Comparison of ENCODE assay signal across 12 cellular contexts in the genomic region with DNA sequence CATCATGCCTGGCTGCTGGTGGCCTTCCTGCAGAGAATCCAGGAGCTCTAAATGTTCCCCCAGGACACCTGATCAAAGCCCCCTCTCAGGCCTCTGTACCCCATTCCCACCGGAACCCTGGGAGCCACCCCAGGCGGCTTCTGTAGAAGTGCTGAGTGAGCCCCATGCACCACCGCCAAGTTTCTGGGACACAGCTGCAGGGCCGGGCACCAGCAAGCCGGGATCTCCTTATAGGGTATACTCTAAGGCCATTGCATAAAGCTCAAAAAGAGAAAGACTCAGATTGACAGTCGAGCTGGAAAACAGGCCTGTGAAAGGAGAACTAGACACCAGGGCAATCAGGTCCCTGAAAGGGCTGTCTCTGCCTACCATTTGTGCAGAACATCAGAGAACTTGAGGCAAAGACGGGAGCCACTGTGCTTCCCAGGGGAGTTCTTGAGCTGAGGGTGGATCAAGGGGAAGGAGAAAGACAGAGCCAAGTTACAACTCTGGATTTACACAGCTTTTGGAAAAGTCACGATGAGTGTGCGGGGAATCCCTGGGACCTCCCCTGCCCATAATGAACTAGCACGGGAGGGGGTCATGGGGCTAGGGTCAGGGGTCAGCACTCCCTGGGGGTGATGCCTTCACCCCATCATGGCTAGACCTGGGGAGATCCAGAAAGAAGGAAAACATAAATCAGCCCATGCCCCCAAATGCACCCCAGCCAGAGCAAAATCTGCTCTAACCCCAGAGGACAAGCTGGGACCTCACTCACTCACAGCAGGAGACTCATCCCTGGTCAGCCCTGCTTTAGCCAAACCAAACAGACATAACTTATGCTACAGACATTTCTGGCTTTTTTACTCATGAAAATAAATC. TPM values are rescaled to one million over a fixed set of nuclear protein-coding genes. Genes with fewer than 3 reads are reported as not detected.
A peak's percentile ranks its signal among the peaks of the same experiment; 100 is the strongest.
DNase-seq lines count a peak whose midpoint lies in the region; ATAC-seq, FAIRE-seq and TF ChIP-seq lines count a peak whose summit lies in the region.
"Had no signal": no experiment of that assay in that cellular context is flagged by ENCODE, and none has a peak within 500 bp of the region (broad histone marks: within the 10 kb centered on the region; RNA-seq: fewer than 3 reads in every experiment).

No MANE protein-coding gene starts in this region.

- POLR2A ChIA-PET in T-cell (lab: Charles Lee) = interaction anchor here in 1 of 2 donors (0.5 kb wide), 1 partner anchor 56 kb away, joined by 9 read pairs; no protein-coding TSS in a partner anchor

- WGBS in spleen, 5 donors = 79 to 83% (median 81%) methylated on average over 10 of the region's 10 CpGs

- no peaks in the 10 kb centered on the region for H3K9me3 ChIP-seq in spleen
- H3K9me3 ChIP-seq: testis had no signal

- peak; percentile 74 for FAIRE-seq in GM18507 (lab: Jason Lieb, UNC)
- FAIRE-seq: frontal cortex had no signal

- TF ChIP-seq POLR2A in spleen (IDR thresholded peaks at IDR 0.05) = no peak

- H3K9me3 Mint-ChIP-seq in T-cell = no peaks in the 10 kb centered on the region

- CTCF ChIA-PET in T-cell (lab: Charles Lee) = interaction anchor here in 1 of 2 donors (0.5 to 1.3 kb wide), 2 partner anchors 67 to 113 kb away, joined by 3 read pairs; no protein-coding TSS in a partner anchor

- H3K36me3 ChIP-seq in spleen = peaks cover 0 to 13% (median 0%) of the 10 kb centered on the region in 6 donors

- no peak overlapping the region for H3K4me3 ChIP-seq in foreskin fibroblast (ENCODE audit: low read depth in 1 of 2, low read length in 2 of 2)
- no peak overlapping the region for H3K4me3 ChIP-seq in spleen
- H3K4me3 ChIP-seq: testis had no signal

- no peak for TF ChIP-seq CTCF in foreskin fibroblast (IDR thresholded peaks at IDR 0.05; ENCODE audit: low read depth, low read length)
- no peak for TF ChIP-seq CTCF in spleen (IDR thresholded peaks at IDR 0.05 in 8 of 11, conservative IDR thresholded peaks at IDR 0.05 in 3 of 11)

- no peaks in the 10 kb centered on the region for H3K27me3 Mint-ChIP-seq in T-cell

- peaks cover 63 to 68% (median 68%) of the 10 kb centered on the region in 3 donors for H3K4me1 Mint-ChIP-seq in T-cell

- H3K4me1 ChIP-seq in spleen = peaks cover 25 to 82% (median 69%) of the 10 kb centered on the region in 6 donors

- intact Hi-C loops in spleen (cut with DNase I; ENCODE audit: low total_unique reads) = no loop called here

- peak overlapping the region in 6 of 8 donors; percentile 49 to 74 (median 62) for H3K27ac ChIP-seq in spleen
- H3K27ac ChIP-seq: testis had no signal

- H3K27ac Mint-ChIP-seq in T-cell = peak overlapping the region; percentile 41 to 91

- ATAC-seq in T-cell (replicated peaks in 1 of 4) = no peak
- no peak for ATAC-seq in GM21360 (IDR thresholded peaks at IDR 0.05; ENCODE audit: unreplicated experiment)
- ATAC-seq in GM21825 (IDR thresholded peaks at IDR 0.05; ENCODE audit: unreplicated experiment) = no peak

- no peaks in the 10 kb centered on the region for H3K36me3 Mint-ChIP-seq in T-cell

- H3K4me3 Mint-ChIP-seq in T-cell = peak overlapping the region in 1 of 3 donors; percentile 56

- no peaks in the 10 kb centered on the region for H3K27me3 ChIP-seq in spleen (replicated peaks in 1 of 7)
- H3K27me3 ChIP-seq: testis had no signal

- DNase-seq in GM18507 (ENCODE audit: extremely low spot score, insufficient read length, low read depth) (no peak), T-cell (no peak), foreskin fibroblast (peak; percentile 29 to 65), spleen (no peak), NCI-H2029 (lab: John Stamatoyannopoulos, UW) (no peak), SIG-M5 treated with dmso at 0.1 percent for 504 hours (lab: John Stamatoyannopoulos, UW; ENCODE audit: unreplicated experiment) (no peak)
- DNase-seq: GDM1, mesendoderm, testis had no signal

RNA-seq across cellular contexts. Expression of a gene that starts 51.1 kb away (rescaled TPM):
- 10 to 100 TPM; 28.0 to 43.0 (median 39.5) TPM for total RNA-seq in T-cell
- 100 to 1,000 TPM in 1 of 7 donors, 10 to 100 TPM in 6; 63.8 to 123 (median 75.6) TPM for total RNA-seq in spleen
- polyA plus RNA-seq in spleen = 10 to 100 TPM; 22.9 to 46.0 (median 23.9) TPM

Comparison
In these comparisons a context has a peak if more than half of its experiments do, and no peak if none do; other contexts are left out.
1. DNase-seq: peak in foreskin fibroblast (2 of 2); none in GM18507 (single experiment), T-cell (0 of 34), spleen (single experiment), NCI-H2029 (single experiment) and SIG-M5 treated with dmso at 0.1 percent for 504 hours (single experiment).